ENCODE assay signal across 15 cellular contexts in the genomic region with DNA sequence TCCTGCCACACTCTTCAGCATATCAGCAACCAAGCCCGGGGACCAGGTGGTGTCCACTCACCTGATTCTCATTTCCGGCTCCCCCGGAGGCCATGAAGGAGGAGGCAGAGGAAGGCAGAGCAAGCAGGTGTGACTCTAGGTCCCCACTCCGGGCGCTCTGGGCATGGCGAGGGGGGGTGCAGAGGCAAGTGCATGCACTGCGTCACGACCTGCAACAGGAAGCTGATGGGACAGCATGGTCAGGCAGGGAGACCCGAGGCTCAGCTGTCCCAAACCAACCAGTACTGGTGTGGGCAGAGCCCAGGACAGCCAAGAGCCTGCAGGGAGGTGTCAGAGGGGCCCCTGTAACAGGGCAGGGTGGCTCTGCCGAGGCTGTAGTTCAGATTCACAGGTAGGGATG. TPM values are rescaled to one million over a fixed set of nuclear protein-coding genes. Genes with fewer than 3 reads are reported as not detected.
A peak's percentile ranks its signal among the peaks of the same experiment; 100 is the strongest.
DNase-seq lines count a peak whose midpoint lies in the region; ATAC-seq and TF ChIP-seq lines count a peak whose summit lies in the region.
"Had no signal": no experiment of that assay in that cellular context is flagged by ENCODE, and none has a peak within 500 bp of the region (broad histone marks: within the 10 kb centered on the region; RNA-seq: fewer than 3 reads in every experiment).

No MANE protein-coding gene starts in this region.

- H3K4me3 Mint-ChIP-seq in CD4-positive, alpha-beta T cell: peak overlapping the region; percentile 34

- TF ChIP-seq CTCF in CD4-positive, alpha-beta T cell (IDR thresholded peaks at IDR 0.05): no peak
- no peak for TF ChIP-seq CTCF in hepatocyte (IDR thresholded peaks at IDR 0.05; ENCODE audit: poor library complexity)
- TF ChIP-seq CTCF in sigmoid colon (IDR thresholded peaks at IDR 0.05): no peak
- TF ChIP-seq CTCF in testis (IDR thresholded peaks at IDR 0.05): no peak

- intact Hi-C loops in CD4-positive, alpha-beta T cell (cut with DNase I, micrococcal nuclease): loop anchor here in 1 of 2 experiments (10.0 kb wide), 1 partner anchor 922 kb away; no protein-coding TSS in a partner anchor
- intact Hi-C loops in sigmoid colon (cut with DNase I): no loop called here
- intact Hi-C loops in testis (cut with DNase I; ENCODE audit: low total_unique reads): no loop called here

- H3K4me3 ChIP-seq in H7 (ENCODE audit: insufficient read depth, low read depth, low read length): no peak overlapping the region
- H3K4me3 ChIP-seq in hepatocyte: no peak overlapping the region
- no peak overlapping the region for H3K4me3 ChIP-seq in sigmoid colon
- H3K4me3 ChIP-seq in testis: no peak overlapping the region
- H3K4me3 ChIP-seq: GM23248 had no signal

- WGBS in hepatocyte (ENCODE audit: low lambda C conversion rate, missing lambda C conversion rate): 90% methylated on average over 10 of the region's 10 CpGs
- WGBS in sigmoid colon, 2 donors: 48 to 81% methylated on average over 10 of the region's 10 CpGs
- WGBS in testis, 2 donors: 89 to 92% methylated on average over 10 of the region's 10 CpGs

- no peak for ATAC-seq in CD4-positive, alpha-beta T cell (ENCODE audit: poor library complexity)

- no peak overlapping the region for H3K4me2 ChIP-seq in hepatocyte

- DNase-seq in CD4-positive, alpha-beta T cell: no peak
- DNase-seq in H7: peak; percentile 37
- DNase-seq in hepatocyte (ENCODE audit: low spot score): no peak
- DNase-seq in sigmoid colon: peak; percentile 62
- DNase-seq in testis: no peak
- DNase-seq in DMS 273 (lab: John Stamatoyannopoulos, UW; ENCODE audit: unreplicated experiment): no peak
- no peak for DNase-seq in kidney glomerular epithelial cell (lab: John Stamatoyannopoulos, UW)
- DNase-seq: ACHN; CD4-positive, CD25-positive, alpha-beta regulatory T cell; GM23248; KBM-7; NCI-H1092 treated with DMSO at 0.1 percent for 48 hours; NCI-H187; NCI-H446; NCI-H748 treated with DMSO at 0.1 percent for 48 hours had no signal

- CTCF ChIA-PET in CD4-positive, alpha-beta T cell (lab: Charles Lee): interaction anchor here (1.1 kb wide), 1 partner anchor 15 kb away, joined by 3 read pairs; no protein-coding TSS in a partner anchor

- POLR2A ChIA-PET in CD4-positive, alpha-beta T cell (lab: Charles Lee): no interaction called here

- peaks cover 9% of the 10 kb centered on the region for H3K79me2 ChIP-seq in hepatocyte

- no peak overlapping the region for H3K27ac ChIP-seq in CD4-positive, alpha-beta T cell (ENCODE audit: low read depth, low read length)
- H3K27ac ChIP-seq in hepatocyte: peak overlapping the region; percentile 90
- no peak overlapping the region for H3K27ac ChIP-seq in sigmoid colon
- H3K27ac ChIP-seq in testis: no peak overlapping the region
- H3K27ac ChIP-seq: GM23248 had no signal

- H3K36me3 ChIP-seq in H7 (replicated peaks; ENCODE audit: control insufficient read depth, insufficient read depth, low read length) (no peaks in the 10 kb centered on the region), hepatocyte (replicated peaks; ENCODE audit: insufficient read depth, low read depth) (no peaks in the 10 kb centered on the region), sigmoid colon (peaks cover 0 to under 1% (median 0%) of the 10 kb centered on the region in 4 donors), testis (ENCODE audit: low read depth, missing control alignments) (no peaks in the 10 kb centered on the region)

- H3K27me3 Mint-ChIP-seq in CD4-positive, alpha-beta T cell: no peaks in the 10 kb centered on the region
- H3K27me3 Mint-ChIP-seq: CD4-positive, CD25-positive, alpha-beta regulatory T cell had no signal

- no peak for TF ChIP-seq EP300 in sigmoid colon (IDR thresholded peaks at IDR 0.05)

- peaks cover 20% of the 10 kb centered on the region for H3K4me1 Mint-ChIP-seq in CD4-positive, alpha-beta T cell (ENCODE audit: low read depth)

- no peak for TF ChIP-seq POLR2A in sigmoid colon (IDR thresholded peaks at IDR 0.05)
- no peak for TF ChIP-seq POLR2A in testis (IDR thresholded peaks at IDR 0.05)

- no peak overlapping the region for H2AFZ ChIP-seq in hepatocyte
- H2AFZ ChIP-seq: GM23248 had no signal

- peaks cover 4% of the 10 kb centered on the region for H3K36me3 Mint-ChIP-seq in CD4-positive, alpha-beta T cell (ENCODE audit: low read depth)
- H3K36me3 Mint-ChIP-seq: CD4-positive, CD25-positive, alpha-beta regulatory T cell had no signal

- H3K9me2 ChIP-seq in hepatocyte (replicated peaks; ENCODE audit: insufficient read depth): no peaks in the 10 kb centered on the region

- H3K27me3 ChIP-seq in CD4-positive, alpha-beta T cell (ENCODE audit: control insufficient read depth, insufficient read depth, low read length): no peaks in the 10 kb centered on the region
- peaks cover 3% of the 10 kb centered on the region; the same call in 1 of the 2 replicates for H3K27me3 ChIP-seq in H7 (ENCODE audit: control insufficient read depth, insufficient read depth, low read length)
- no peaks in the 10 kb centered on the region for H3K27me3 ChIP-seq in hepatocyte
- H3K27me3 ChIP-seq in sigmoid colon: no peaks in the 10 kb centered on the region
- H3K27me3 ChIP-seq in testis: no peaks in the 10 kb centered on the region

- no peaks in the 10 kb centered on the region for H3K9me3 Mint-ChIP-seq in CD4-positive, alpha-beta T cell
- H3K9me3 Mint-ChIP-seq: CD4-positive, CD25-positive, alpha-beta regulatory T cell had no signal

- H3K27ac Mint-ChIP-seq in CD4-positive, alpha-beta T cell: no peak overlapping the region
- H3K27ac Mint-ChIP-seq: CD4-positive, CD25-positive, alpha-beta regulatory T cell had no signal

- H4K20me1 ChIP-seq in hepatocyte (ENCODE audit: insufficient read depth, poor library complexity, severe bottlenecking): no peaks in the 10 kb centered on the region

- peaks cover 11% of the 10 kb centered on the region for H3K4me1 ChIP-seq in hepatocyte (ENCODE audit: insufficient read depth)
- peaks cover 0 to 25% (median 20%) of the 10 kb centered on the region in 4 donors for H3K4me1 ChIP-seq in sigmoid colon
- no peaks in the 10 kb centered on the region for H3K4me1 ChIP-seq in testis

- no peaks in the 10 kb centered on the region for H3K9me3 ChIP-seq in CD4-positive, alpha-beta T cell (ENCODE audit: control insufficient read depth, low read length)
- H3K9me3 ChIP-seq in hepatocyte (ENCODE audit: low read depth): no peaks in the 10 kb centered on the region
- H3K9me3 ChIP-seq in sigmoid colon: no peaks in the 10 kb centered on the region
- no peaks in the 10 kb centered on the region for H3K9me3 ChIP-seq in testis

RNA-seq across cellular contexts. Expression of a gene that starts 2.1 kb away (rescaled TPM):
- total RNA-seq in CD4-positive, alpha-beta T cell: 10 to 100 TPM; 49.8 to 50.9 TPM
- total RNA-seq in H7 (2014; rRNA removed; shearing (Covaris generic)): 13.3 and 21.3 TPM in 2 replicates
- total RNA-seq in hepatocyte (17.5 and 34.0 TPM in 2 replicates), sigmoid colon (10 to 100 TPM; 14.3 to 26.3 (median 14.4) TPM), testis (10 to 100 TPM; 34.9 to 48.5 TPM)
- polyA plus RNA-seq in hepatocyte (24.4 and 46.2 TPM in 2 replicates), sigmoid colon (10 to 100 TPM in 2 of 3 donors, 1 to 10 TPM in 1; 7.2 to 55.9 (median 10.6) TPM), testis (ENCODE audit: insufficient read depth, low read depth, low replicate concordance) (20.3 TPM)

RNA-seq across cellular contexts. Expression of a gene that starts 48.6 kb away (rescaled TPM):
- not detected for total RNA-seq in CD4-positive, alpha-beta T cell
- 0.28 and 0.67 TPM in 2 replicates for total RNA-seq in H7 (2014; rRNA removed; shearing (Covaris generic))
- total RNA-seq in hepatocyte (9.5 and 12.8 TPM in 2 replicates), sigmoid colon (10 to 100 TPM; 14.8 to 31.4 (median 26.2) TPM), testis (1 to 10 TPM; 9.1 to 9.8 TPM)
- polyA plus RNA-seq in hepatocyte (13.3 and 14.7 TPM in 2 replicates), sigmoid colon (10 to 100 TPM in 1 of 3 donors, 1 to 10 TPM in 2; 1.4 to 34.6 (median 4.8) TPM), testis (ENCODE audit: insufficient read depth, low read depth, low replicate concordance) (22.5 TPM)
- total RNA-seq: CD4-positive, CD25-positive, alpha-beta regulatory T cell had no signal
- polyA plus RNA-seq: CD4-positive, CD25-positive, alpha-beta regulatory T cell had no signal

Comparison
In these comparisons a context has a peak if more than half of its experiments do, and no peak if none do; other contexts are left out.
1. DNase-seq: peak in H7 (single experiment) and sigmoid colon (single experiment); none in CD4-positive, alpha-beta T cell (0 of 10), hepatocyte (single experiment), testis (single experiment), DMS 273 (single experiment) and kidney glomerular epithelial cell (single experiment).